In genomic region chr10:80457554-80458262, GRCh38 we compare ENCODE assay signal across 9 cellular contexts. TPM values are rescaled to one million over a fixed set of nuclear protein-coding genes. Genes with fewer than 3 reads are reported as not detected.
DNase-seq lines count a peak whose midpoint lies in the region; ATAC-seq and TF ChIP-seq lines count a peak whose summit lies in the region.
"Had no signal": no experiment of that assay in that cellular context is flagged by ENCODE, and none has a peak within 500 bp of the region (broad histone marks: within the 10 kb centered on the region; RNA-seq: fewer than 3 reads in every experiment).

No MANE protein-coding gene starts in this region.

- no peak for TF ChIP-seq POLR2A in thyroid gland (IDR thresholded peaks at IDR 0.05)

- no peaks in the 10 kb centered on the region for H3K9me3 Mint-ChIP-seq in activated T-helper 2 cell treated with anti-CD3 and anti-CD28 coated beads, Interferon-gamma antibody, Interleukin-2, Interleukin-4, amounts not matched to agents 10 μg/mL and 5 μg/mL and 100 μg/mL, durations not matched to agents 14 hours and 24 hours and 36 hours

- no peaks in the 10 kb centered on the region for H3K9me3 ChIP-seq in thyroid gland

- H3K27me3 Mint-ChIP-seq in activated T-helper 2 cell treated with anti-CD3 and anti-CD28 coated beads, Interferon-gamma antibody, Interleukin-2, Interleukin-4, amounts not matched to agents 10 μg/mL and 5 μg/mL and 100 μg/mL, durations not matched to agents 14 hours and 24 hours and 36 hours (ENCODE audit: low read depth): no peaks in the 10 kb centered on the region

- 80 to 82% methylated on average over 8 of the region's 8 CpGs for WGBS in thyroid gland, 2 donors

- H3K4me1 ChIP-seq in thyroid gland: peaks cover 80 to 83% of the 10 kb centered on the region in 2 donors

- peaks cover 27% of the 10 kb centered on the region for H3K36me3 Mint-ChIP-seq in activated T-helper 2 cell treated with anti-CD3 and anti-CD28 coated beads, Interferon-gamma antibody, Interleukin-2, Interleukin-4, amounts not matched to agents 10 μg/mL and 5 μg/mL and 100 μg/mL, durations not matched to agents 14 hours and 24 hours and 36 hours (ENCODE audit: low read depth)

- peak overlapping the region; percentile 80 for H3K27ac Mint-ChIP-seq in activated T-helper 2 cell treated with anti-CD3 and anti-CD28 coated beads, Interferon-gamma antibody, Interleukin-2, Interleukin-4, amounts not matched to agents 10 μg/mL and 5 μg/mL and 100 μg/mL, durations not matched to agents 14 hours and 24 hours and 36 hours

- peak overlapping the region; percentile 64 to 99 (median 93) for H3K27ac ChIP-seq in thyroid gland

- ATAC-seq in GM21737 (IDR thresholded peaks at IDR 0.05; ENCODE audit: unreplicated experiment) (no peak), HG02610 (IDR thresholded peaks at IDR 0.05; ENCODE audit: unreplicated experiment) (no peak)

- H3K36me3 ChIP-seq in kidney epithelial cell (ENCODE audit: control insufficient read depth, insufficient read depth, low read length): no peaks in the 10 kb centered on the region
- H3K36me3 ChIP-seq in thyroid gland: peaks cover 0 to 6% of the 10 kb centered on the region in 2 donors

- intact Hi-C loops in activated T-helper 2 cell treated with anti-CD3 and anti-CD28 coated beads, Interferon-gamma antibody, Interleukin-2, Interleukin-4, amounts not matched to agents 10 μg/mL and 5 μg/mL and 100 μg/mL, durations not matched to agents 14 hours and 24 hours and 36 hours (cut with micrococcal nuclease): loop anchor here (2.0 kb wide), 2 partner anchors 15 to 41 kb away; no protein-coding TSS in a partner anchor
- intact Hi-C loops in thyroid gland (cut with DNase I): no loop called here

- H3K27me3 ChIP-seq in kidney epithelial cell (ENCODE audit: control insufficient read depth, insufficient read depth, low read length) (no peaks in the 10 kb centered on the region), thyroid gland (no peaks in the 10 kb centered on the region)

- peaks cover 69% of the 10 kb centered on the region for H3K4me1 Mint-ChIP-seq in activated T-helper 2 cell treated with anti-CD3 and anti-CD28 coated beads, Interferon-gamma antibody, Interleukin-2, Interleukin-4, amounts not matched to agents 10 μg/mL and 5 μg/mL and 100 μg/mL, durations not matched to agents 14 hours and 24 hours and 36 hours (ENCODE audit: low read depth)

- no peak overlapping the region for H3K4me3 ChIP-seq in kidney epithelial cell (ENCODE audit: low read depth, low read length)
- H3K4me3 ChIP-seq in thyroid gland (replicated peaks in 1 of 3): no peak overlapping the region

- peak; percentile 63 for DNase-seq in activated effector memory CD4-positive, alpha-beta T cell treated with anti-CD3 and anti-CD28 coated beads, Interleukin-2, amount 50 U/mL, for 16 hours
- DNase-seq in activated effector memory CD4-positive, alpha-beta T cell treated with Interleukin-2 at 50 U/mL for 16 hours: no peak
- DNase-seq in activated T-helper 2 cell treated with anti-CD3 and anti-CD28 coated beads, Interferon-gamma antibody, Interleukin-2, Interleukin-4, amounts not matched to agents 10 μg/mL and 5 μg/mL and 100 μg/mL, durations not matched to agents 14 hours and 24 hours and 36 hours (ENCODE audit: low spot score): no peak
- DNase-seq in kidney epithelial cell (ENCODE audit: low read depth): no peak
- peak in 1 of 2 donors; percentile 1 for DNase-seq in thyroid gland
- no peak for DNase-seq in occipital lobe (lab: John Stamatoyannopoulos, UW)
- DNase-seq: NCI-H446 treated with DMSO at 0.1 percent for 48 hours had no signal

- TF ChIP-seq CTCF in kidney epithelial cell (IDR thresholded peaks at IDR 0.05; ENCODE audit: insufficient read depth, low read length, poor library complexity, severe bottlenecking): peak; percentile 18
- peak in 1 of 6 experiments; percentile 20 for TF ChIP-seq CTCF in thyroid gland (IDR thresholded peaks at IDR 0.05)

- peak overlapping the region; percentile 51 for H3K4me3 Mint-ChIP-seq in activated T-helper 2 cell treated with anti-CD3 and anti-CD28 coated beads, Interferon-gamma antibody, Interleukin-2, Interleukin-4, amounts not matched to agents 10 μg/mL and 5 μg/mL and 100 μg/mL, durations not matched to agents 14 hours and 24 hours and 36 hours (ENCODE audit: low read depth)

RNA-seq across cellular contexts. Expression of gene TSPAN14, which starts 3.6 kb away (rescaled TPM):
- total RNA-seq in activated T-helper 2 cell treated with anti-CD3 and anti-CD28 coated beads, Interferon-gamma antibody, Interleukin-2, Interleukin-4, amounts not matched to agents 10 μg/mL and 5 μg/mL and 100 μg/mL, durations not matched to agents 14 hours and 24 hours and 36 hours: 45.4 and 51.1 TPM in 2 replicates
- total RNA-seq in kidney epithelial cell (111 and 116 TPM in 2 replicates), thyroid gland (10 to 100 TPM; 61.6 to 83.4 (median 77.9) TPM), occipital lobe (35.7 TPM)

RNA-seq across cellular contexts. Expression of gene PRXL2A, which starts 49.4 kb away (rescaled TPM):
- total RNA-seq in activated T-helper 2 cell treated with anti-CD3 and anti-CD28 coated beads, Interferon-gamma antibody, Interleukin-2, Interleukin-4, amounts not matched to agents 10 μg/mL and 5 μg/mL and 100 μg/mL, durations not matched to agents 14 hours and 24 hours and 36 hours: 18.4 and 19.6 TPM in 2 replicates
- total RNA-seq in kidney epithelial cell: 64.4 and 72.4 TPM in 2 replicates
- total RNA-seq in thyroid gland: 10 to 100 TPM; 68.2 to 93.3 (median 79.7) TPM
- total RNA-seq in occipital lobe: 70.5 TPM
